14 cellular contexts compared by ENCODE assay signal in the genomic region with DNA sequence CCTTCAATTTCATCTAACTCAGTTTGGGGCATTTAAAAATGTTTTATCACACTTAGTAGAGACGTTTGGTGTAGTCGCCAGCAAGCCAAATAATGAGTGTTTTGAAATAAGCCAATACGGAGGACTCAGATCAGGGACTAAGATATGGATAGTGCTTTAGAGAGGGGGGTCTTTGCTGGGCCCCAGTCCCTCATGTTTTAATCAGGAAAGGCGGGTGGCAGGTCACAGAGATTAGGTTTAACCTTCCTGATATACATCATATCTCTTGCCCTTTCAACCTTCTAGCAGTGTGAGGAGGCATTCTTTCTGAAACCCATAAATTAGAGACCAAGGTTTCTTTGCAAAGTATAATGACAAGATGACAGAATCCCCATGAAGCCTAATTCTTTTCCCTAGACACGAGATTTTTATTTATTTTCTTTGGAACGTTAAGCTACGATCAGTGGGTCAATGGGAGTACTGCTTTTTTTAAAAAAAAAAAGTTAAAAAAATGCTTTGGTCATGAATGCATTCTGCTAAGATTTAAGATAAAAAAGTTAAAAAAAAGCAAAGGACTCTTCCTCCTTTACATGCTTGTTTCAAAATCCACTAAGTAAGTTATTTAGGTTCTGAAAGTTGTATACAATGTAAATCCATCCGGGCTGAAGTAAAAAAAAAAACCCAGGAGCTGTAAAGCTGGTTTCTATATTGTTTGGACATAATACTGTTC.
"Had no signal": no experiment of that assay in that cellular context is flagged by ENCODE, and none has a peak within 500 bp of the region (broad histone marks: within the 10 kb centered on the region; RNA-seq: fewer than 3 reads in every experiment).

No MANE protein-coding gene starts in this region.

- H3K9me3 ChIP-seq: esophagus squamous epithelium, tibial artery, uterus had no signal

- H3K36me3 ChIP-seq: cardiac muscle cell, esophagus squamous epithelium, tibial artery, uterus had no signal

- H3K4me3 ChIP-seq: cardiac muscle cell, esophagus squamous epithelium, tibial artery, uterus had no signal

- ATAC-seq: naive thymus-derived CD8-positive, alpha-beta T cell had no signal

- DNase-seq: activated CD4-positive, alpha-beta memory T cell treated with anti-CD3 and anti-CD28 coated beads for 36 hours; activated naive CD4-positive, alpha-beta T cell; activated naive CD8-positive, alpha-beta T cell treated with anti-CD3 and anti-CD28 coated beads, Interleukin-2, amount 10 ng/mL, durations not matched to agents 7 days and 5 days; activated T-cell treated with anti-CD3 and anti-CD28 coated beads for 4 hours; amygdala; effector memory CD4-positive, alpha-beta T cell; esophagus squamous epithelium; naive thymus-derived CD8-positive, alpha-beta T cell; nucleus accumbens; retina; stimulated activated naive CD4-positive, alpha-beta T cell treated with Interleukin-2 at 50 U/mL for 16 hours; tibial artery; uterus had no signal

- H3K27ac ChIP-seq: cardiac muscle cell, esophagus squamous epithelium, tibial artery, uterus had no signal

- H3K4me1 ChIP-seq: esophagus squamous epithelium, tibial artery, uterus had no signal

- H3K27me3 ChIP-seq: cardiac muscle cell, esophagus squamous epithelium, tibial artery, uterus had no signal
